ENCODE assay signal across 14 cellular contexts in the genomic region with DNA sequence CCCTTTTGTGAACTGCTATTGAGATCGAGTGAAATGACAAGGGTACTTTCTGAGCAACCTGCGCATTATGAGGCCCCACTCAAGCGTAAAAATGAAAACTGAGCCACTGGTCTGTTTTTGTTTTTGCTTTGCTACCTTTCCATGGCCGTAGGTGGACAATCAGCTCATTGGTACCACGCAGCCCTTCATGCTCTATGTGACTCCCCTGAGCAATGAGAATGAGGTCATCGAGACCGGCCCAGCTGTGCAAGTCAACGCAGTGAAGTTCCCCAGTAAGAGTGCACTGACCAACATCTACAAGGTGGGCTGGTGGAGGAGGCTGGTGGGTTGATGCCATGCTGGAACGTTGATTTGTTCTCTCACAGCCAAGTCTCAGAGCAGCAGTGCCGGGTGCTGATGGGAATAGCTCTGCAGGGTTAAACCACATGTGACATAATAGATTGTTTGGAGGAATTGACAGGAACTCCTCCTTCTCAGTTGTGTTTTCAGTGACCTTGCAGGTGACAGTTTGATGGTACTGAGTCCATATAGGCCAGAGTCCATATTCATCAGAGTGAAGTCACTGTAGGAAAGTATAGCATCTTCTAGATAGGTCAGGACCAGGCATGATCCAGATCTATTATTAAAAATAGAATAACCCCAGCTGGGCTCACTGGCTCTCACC.
DNase-seq lines count a peak whose midpoint lies in the region; ATAC-seq and TF ChIP-seq lines count a peak whose summit lies in the region.
"Had no signal": no experiment of that assay in that cellular context is flagged by ENCODE, and none has a peak within 500 bp of the region (broad histone marks: within the 10 kb centered on the region; RNA-seq: fewer than 3 reads in every experiment).

No MANE protein-coding gene starts in this region.

- H3K27ac ChIP-seq in esophagus muscularis mucosa (replicated peaks in 1 of 4), result peak overlapping the region; percentile 70 to 78 (median 74)
- H3K27ac ChIP-seq in parathyroid adenoma, result no peak overlapping the region
- H3K27ac ChIP-seq in dorsolateral prefrontal cortex, result no peak overlapping the region
- no peak overlapping the region for H3K27ac ChIP-seq in uterus
- H3K27ac ChIP-seq: BLaER1 treated with 17β-estradiol and CSF1 and Interleukin-3, amounts not matched to agents 10 nM and 100 nM; GM23248 had no signal

- no peak overlapping the region for H3K9ac ChIP-seq in parathyroid adenoma
- H3K9ac ChIP-seq: BLaER1 treated with 17β-estradiol and CSF1 and Interleukin-3, amounts not matched to agents 10 nM and 100 nM; GM23248 had no signal

- 97% methylated on average over 10 of the region's 10 CpGs for WGBS in esophagus muscularis mucosa

- H3K79me2 ChIP-seq in parathyroid adenoma, result no peaks in the 10 kb centered on the region

- peak; percentile 16 for DNase-seq in DMS79 (lab: John Stamatoyannopoulos, UW)
- peak; percentile 19 for DNase-seq in NCI-H128 (lab: John Stamatoyannopoulos, UW; ENCODE audit: unreplicated experiment)
- no peak for DNase-seq in esophagus muscularis mucosa (ENCODE audit: extremely low spot score)
- no peak for DNase-seq in Right ventricle myocardium inferior (ENCODE audit: missing footprints)
- DNase-seq in dorsolateral prefrontal cortex, result no peak
- DNase-seq in uterus, result no peak
- DNase-seq: ACHN; CD4-positive, CD25-positive, alpha-beta regulatory T cell; DMS53; GM23248 had no signal

- no peak for TF ChIP-seq EP300 in esophagus muscularis mucosa (IDR thresholded peaks at IDR 0.05)

- TF ChIP-seq POLR2A in esophagus muscularis mucosa (IDR thresholded peaks at IDR 0.05; ENCODE audit: low read depth), result no peak
- no peak for TF ChIP-seq POLR2A in uterus (IDR thresholded peaks at IDR 0.05)

- peak overlapping the region; percentile 32 for H3K4me2 ChIP-seq in parathyroid adenoma (ENCODE audit: low read length)
- H3K4me2 ChIP-seq: BLaER1 treated with 17β-estradiol and CSF1 and Interleukin-3, amounts not matched to agents 10 nM and 100 nM had no signal

- H3K27me3 ChIP-seq in esophagus muscularis mucosa, result no peaks in the 10 kb centered on the region
- no peaks in the 10 kb centered on the region for H3K27me3 ChIP-seq in parathyroid adenoma (ENCODE audit: control insufficient read depth, insufficient read depth, low read length)
- no peaks in the 10 kb centered on the region for H3K27me3 ChIP-seq in dorsolateral prefrontal cortex
- no peaks in the 10 kb centered on the region for H3K27me3 ChIP-seq in uterus
- H3K27me3 ChIP-seq: BLaER1 treated with 17β-estradiol and CSF1 and Interleukin-3, amounts not matched to agents 10 nM and 100 nM had no signal

- H2AFZ ChIP-seq in parathyroid adenoma, result no peak overlapping the region
- H2AFZ ChIP-seq: GM23248 had no signal

- ATAC-seq in GM18520 (IDR thresholded peaks at IDR 0.05; ENCODE audit: unreplicated experiment), result no peak
- no peak for ATAC-seq in Right ventricle myocardium inferior
- ATAC-seq: GM12878 had no signal

- H3K9me3 ChIP-seq in esophagus muscularis mucosa (no peaks in the 10 kb centered on the region), parathyroid adenoma (ENCODE audit: control insufficient read depth, low read length) (no peaks in the 10 kb centered on the region), uterus (no peaks in the 10 kb centered on the region)

- TF ChIP-seq CTCF in esophagus muscularis mucosa (IDR thresholded peaks at IDR 0.05) (no peak), parathyroid adenoma (IDR thresholded peaks at IDR 0.05) (no peak), dorsolateral prefrontal cortex (IDR thresholded peaks at IDR 0.05 in 54 of 56, conservative IDR thresholded peaks at IDR 0.05 in 2 of 56; ENCODE audit: low read depth in 1 of 56, partially characterized antibody in 56 of 56) (no peak), uterus (IDR thresholded peaks at IDR 0.05) (no peak)

- H3K4me3 ChIP-seq in esophagus muscularis mucosa, result no peak overlapping the region
- no peak overlapping the region for H3K4me3 ChIP-seq in parathyroid adenoma (ENCODE audit: low read depth, low read length)
- H3K4me3 ChIP-seq in dorsolateral prefrontal cortex, result no peak overlapping the region
- no peak overlapping the region for H3K4me3 ChIP-seq in uterus
- H3K4me3 ChIP-seq: BLaER1 treated with 17β-estradiol and CSF1 and Interleukin-3, amounts not matched to agents 10 nM and 100 nM; GM12878; GM23248 had no signal

- H3K4me1 ChIP-seq in esophagus muscularis mucosa (peaks cover 13 to 59% (median 58%) of the 10 kb centered on the region in 4 donors), parathyroid adenoma (peaks cover 3% of the 10 kb centered on the region), uterus (no peaks in the 10 kb centered on the region)

- H3K36me3 ChIP-seq in esophagus muscularis mucosa (peaks cover 4 to 60% (median 26%) of the 10 kb centered on the region in 4 donors), parathyroid adenoma (ENCODE audit: control insufficient read depth, insufficient read depth, low read length) (no peaks in the 10 kb centered on the region), uterus (no peaks in the 10 kb centered on the region)

- intact Hi-C loops in esophagus muscularis mucosa (cut with DNase I), result no loop called here
- intact Hi-C loops in Right ventricle myocardium inferior (cut with DNase I), result no loop called here
- intact Hi-C loops in dorsolateral prefrontal cortex (cut with DNase I), result no loop called here
- intact Hi-C loops in uterus (cut with DNase I; ENCODE audit: low total_unique reads), result no loop called here

Comparison
In these comparisons a context has a peak if more than half of its experiments do, and no peak if none do; other contexts are left out.
1. DNase-seq: peak in DMS79 (single experiment) and NCI-H128 (single experiment); none in esophagus muscularis mucosa (single experiment), Right ventricle myocardium inferior (single experiment), dorsolateral prefrontal cortex (0 of 10) and uterus (0 of 2).
2. H3K27ac ChIP-seq: peak in esophagus muscularis mucosa (4 of 4); none in parathyroid adenoma (single experiment), dorsolateral prefrontal cortex (0 of 59) and uterus (0 of 2).